Comparison of ENCODE assay signal across 8 cellular contexts in the genomic region with DNA sequence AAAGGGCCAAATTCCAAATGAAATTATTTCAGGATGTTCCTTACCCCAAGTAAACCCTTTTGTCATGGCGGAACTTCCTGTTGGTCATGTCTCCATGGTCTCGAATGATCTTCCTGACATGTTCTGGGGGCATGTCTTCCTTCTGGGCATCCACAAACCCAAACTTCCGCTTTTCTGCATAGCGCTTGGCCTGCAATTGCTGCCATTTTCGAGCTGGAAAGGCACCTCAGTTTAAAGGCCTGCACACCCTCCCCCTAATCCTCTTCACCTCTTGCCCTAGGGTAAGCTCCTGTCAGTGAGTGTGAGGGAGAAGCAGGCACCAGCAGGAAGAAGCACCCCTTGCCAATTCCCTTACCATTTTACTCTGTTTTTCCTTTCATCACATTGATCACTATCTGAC. TPM values are rescaled to one million over a fixed set of nuclear protein-coding genes. Genes with fewer than 3 reads are reported as not detected.
DNase-seq lines count a peak whose midpoint lies in the region; ATAC-seq and TF ChIP-seq lines count a peak whose summit lies in the region.

No MANE protein-coding gene starts in this region.

- H3K4me2 ChIP-seq in DND-41 (ENCODE audit: insufficient read depth, low read length), result peak overlapping the region; percentile 69
- H3K4me2 ChIP-seq in OCI-LY1 (ENCODE audit: low read length), result peak overlapping the region; percentile 79

- no peaks in the 10 kb centered on the region for H3K27me3 ChIP-seq in DND-41 (ENCODE audit: insufficient read depth, low read length, poor library complexity)
- H3K27me3 ChIP-seq in OCI-LY1 (ENCODE audit: insufficient read depth, low read length), result no peaks in the 10 kb centered on the region
- H3K27me3 ChIP-seq in endocrine pancreas (ENCODE audit: control insufficient read depth, insufficient read depth, low read length), result no peaks in the 10 kb centered on the region
- H3K27me3 ChIP-seq in ovary, result no peaks in the 10 kb centered on the region

- no peak for DNase-seq in DND-41
- DNase-seq in ovary, result no peak
- no peak for DNase-seq in stimulated activated CD4-positive, alpha-beta T cell treated with anti-CD3 and anti-CD28 coated beads, Interleukin-12 subunit alpha, Interleukin-12 subunit beta, amount 100 ng/mL, for 4 hours
- DNase-seq in GM10248 (ENCODE audit: extremely low spot score), result no peak

- no peaks in the 10 kb centered on the region for H3K9me3 ChIP-seq in DND-41 (ENCODE audit: insufficient read depth, low read length, severe bottlenecking)
- no peaks in the 10 kb centered on the region; the same call in 1 of the 2 replicates for H3K9me3 ChIP-seq in OCI-LY1 (ENCODE audit: low read length)
- no peaks in the 10 kb centered on the region for H3K9me3 ChIP-seq in endocrine pancreas (ENCODE audit: control insufficient read depth, low read length)
- no peaks in the 10 kb centered on the region for H3K9me3 ChIP-seq in ovary

- H3K4me1 ChIP-seq in DND-41 (ENCODE audit: insufficient read depth, low read length), result peaks cover 43% of the 10 kb centered on the region
- peaks cover 15% of the 10 kb centered on the region for H3K4me1 ChIP-seq in OCI-LY1 (ENCODE audit: insufficient read depth, low read length, severe bottlenecking)
- no peaks in the 10 kb centered on the region for H3K4me1 ChIP-seq in endocrine pancreas (ENCODE audit: control insufficient read depth, insufficient read depth, low read length)
- peaks cover 7% of the 10 kb centered on the region for H3K4me1 ChIP-seq in ovary (ENCODE audit: insufficient read depth)

- H3K27ac ChIP-seq in DND-41 (ENCODE audit: low read length), result peak overlapping the region; percentile 90
- no peak overlapping the region for H3K27ac ChIP-seq in OCI-LY1 (ENCODE audit: low read depth, low read length, poor library complexity, severe bottlenecking)
- H3K27ac ChIP-seq in ovary, result peak overlapping the region in 1 of 2 donors; percentile 88

- POLR2A ChIA-PET in GM10248 (lab: Yijun Ruan, JAX), result interaction anchor here (1.0 kb wide), 1 partner anchor 33 kb away, joined by 3 read pairs; no protein-coding TSS in a partner anchor

- H3K79me2 ChIP-seq in DND-41 (ENCODE audit: insufficient read depth, low read length), result peaks cover 60% of the 10 kb centered on the region
- peaks cover 14% of the 10 kb centered on the region for H3K79me2 ChIP-seq in OCI-LY1 (ENCODE audit: insufficient read depth, low read length)

- CTCF ChIA-PET in GM10248 (lab: Yijun Ruan, JAX), result interaction anchor here (1.1 to 2.1 kb wide), 9 partner anchors 9 to 109 kb away, joined by 3 to 9 read pairs (median 4); a partner anchor contains a TSS

- no peak for TF ChIP-seq POLR2A in ovary (IDR thresholded peaks at IDR 0.05)

- 68 to 76% (median 73%) methylated on average over 5 of the region's 5 CpGs for WGBS in ovary, 3 donors

- H4K20me1 ChIP-seq in DND-41 (ENCODE audit: insufficient read depth, low read length) (peaks cover 51% of the 10 kb centered on the region), OCI-LY1 (ENCODE audit: insufficient read depth, low read length) (no peaks in the 10 kb centered on the region)

- H3K4me3 ChIP-seq in DND-41 (ENCODE audit: low read depth in 1 of 2, low read length in 2 of 2) (peak overlapping the region; percentile 94 to 95; a peak in 3 of 4 replicates), OCI-LY1 (ENCODE audit: low read depth, low read length, poor library complexity, severe bottlenecking) (peak overlapping the region; percentile 80), endocrine pancreas (ENCODE audit: control insufficient read depth, insufficient read depth, low read length) (peak overlapping the region; percentile 54), ovary (peak overlapping the region; percentile 87)

- no peaks in the 10 kb centered on the region for H3F3A ChIP-seq in OCI-LY1 (ENCODE audit: insufficient read depth, low read length)

- TF ChIP-seq EP300 in ovary (IDR thresholded peaks at IDR 0.05), result no peak

- H3K36me3 ChIP-seq in DND-41 (ENCODE audit: insufficient read depth, low read length) (peaks cover 52% of the 10 kb centered on the region), OCI-LY1 (ENCODE audit: insufficient read depth, low read length) (peaks cover 48% of the 10 kb centered on the region), endocrine pancreas (ENCODE audit: control insufficient read depth, insufficient read depth, low read length) (peaks cover 30% of the 10 kb centered on the region), ovary (no peaks in the 10 kb centered on the region)

- peak overlapping the region; percentile 98 for H3K9ac ChIP-seq in DND-41 (ENCODE audit: low read depth, low read length)
- H3K9ac ChIP-seq in OCI-LY1 (ENCODE audit: low read length), result peak overlapping the region; percentile 81
- peak overlapping the region; percentile 79 for H3K9ac ChIP-seq in endocrine pancreas (ENCODE audit: control insufficient read depth, insufficient read depth, low read length)

- ATAC-seq in DND-41 (ENCODE audit: insufficient read depth, low read depth), result no peak
- ATAC-seq in HG03280 (IDR thresholded peaks at IDR 0.05; ENCODE audit: unreplicated experiment), result no peak
- ATAC-seq in GM19035 (IDR thresholded peaks at IDR 0.05; ENCODE audit: unreplicated experiment), result no peak

- H3K9me2 ChIP-seq in OCI-LY1 (ENCODE audit: low read depth, low read length), result no peaks in the 10 kb centered on the region

- TF ChIP-seq CTCF in DND-41 (IDR thresholded peaks at IDR 0.05; ENCODE audit: borderline replicate concordance, extremely low read depth, low read length, poor library complexity, severe bottlenecking) (no peak), OCI-LY1 (IDR thresholded peaks at IDR 0.05; ENCODE audit: low read length) (no peak), ovary (IDR thresholded peaks at IDR 0.05) (no peak), GM10248 (IDR thresholded peaks at IDR 0.05; ENCODE audit: control extremely low read depth, extremely low read depth, low read depth, missing control alignments) (no peak)

- intact Hi-C loops in ovary (cut with DNase I), result no loop called here

- H2AFZ ChIP-seq in DND-41 (ENCODE audit: low read depth, low read length) (no peak overlapping the region), OCI-LY1 (ENCODE audit: low read length) (no peak overlapping the region)

RNA-seq across cellular contexts. Expression of a gene that starts 1.2 kb away (rescaled TPM):
- total RNA-seq in ovary, result 100 to 1,000 TPM; 146 to 379 (median 290) TPM
- 100 to 1,000 TPM; 150 to 186 TPM for polyA plus RNA-seq in ovary

RNA-seq across cellular contexts. Expression of a gene that starts 26.7 kb away (rescaled TPM):
- total RNA-seq in ovary, result 1 to 10 TPM; 1.5 to 9.1 (median 5.6) TPM
- 1 to 10 TPM; 2.0 to 5.7 TPM for polyA plus RNA-seq in ovary

RNA-seq across cellular contexts. Expression of a gene that starts 33.8 kb away (rescaled TPM):
- total RNA-seq in ovary, result 10 to 100 TPM in 1 of 7 donors, 1 to 10 TPM in 6; 3.0 to 11.0 (median 5.7) TPM
- 1 to 10 TPM; 2.3 to 6.2 TPM for polyA plus RNA-seq in ovary

RNA-seq across cellular contexts. Expression of a gene that starts 38.0 kb away (rescaled TPM):
- 10 to 100 TPM in 1 of 7 donors, 1 to 10 TPM in 6; 2.6 to 10.2 (median 5.7) TPM for total RNA-seq in ovary
- 1 to 10 TPM; 1.7 to 6.5 TPM for polyA plus RNA-seq in ovary

RNA-seq across cellular contexts. Expression of a gene that starts 41.0 kb away (rescaled TPM):
- total RNA-seq in ovary, result 10 to 100 TPM; 26.7 to 59.4 (median 36.2) TPM
- 10 to 100 TPM in 1 of 2 donors, 1 to 10 TPM in 1; 1.3 to 41.0 TPM for polyA plus RNA-seq in ovary
